Comparison of ENCODE assay signal across 22 cellular contexts in the genomic region with DNA sequence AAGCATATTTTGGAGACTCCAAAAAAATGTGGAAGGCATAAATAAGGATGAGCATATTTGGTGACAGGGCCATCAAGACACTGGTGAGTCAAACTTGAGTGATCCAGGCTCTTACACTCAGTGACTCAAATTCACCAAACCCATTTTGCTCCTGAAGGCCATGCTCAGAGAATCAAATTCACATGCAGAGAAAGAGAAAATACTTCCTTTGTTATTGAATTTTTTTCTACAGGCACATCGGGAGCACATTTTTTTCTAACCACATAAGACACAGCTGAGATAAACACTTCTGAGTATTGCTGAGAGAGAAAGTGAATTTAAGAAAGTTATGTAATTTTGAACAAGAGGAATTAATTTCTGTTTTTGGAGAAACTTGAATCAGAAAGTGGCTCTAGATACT.
DNase-seq lines count a peak whose midpoint lies in the region; ATAC-seq, FAIRE-seq and TF ChIP-seq lines count a peak whose summit lies in the region.
"Had no signal": no experiment of that assay in that cellular context is flagged by ENCODE, and none has a peak within 500 bp of the region (broad histone marks: within the 10 kb centered on the region; RNA-seq: fewer than 3 reads in every experiment).

No MANE protein-coding gene starts in this region.

- POLR2A ChIA-PET in PC-3 (lab: Charles Lee; ENCODE audit: unreplicated experiment), result no interaction called here

- TF ChIP-seq POLR2A in suprapubic skin (IDR thresholded peaks at IDR 0.05), result no peak

- H3K9me3 ChIP-seq in PC-3 (ENCODE audit: low read length) (0 out of 2 replicates have a peak, but pooled peaks cover 3% of the 10 kb centered on the region), suprapubic skin (no peaks in the 10 kb centered on the region)
- H3K9me3 ChIP-seq: body of pancreas had no signal

- no peaks in the 10 kb centered on the region for H4K20me1 ChIP-seq in PC-3 (ENCODE audit: low read length)

- no peak for TF ChIP-seq EP300 in suprapubic skin (IDR thresholded peaks at IDR 0.05)

- no peak overlapping the region for H3K9ac ChIP-seq in PC-3 (ENCODE audit: low read length)

- H3K36me3 ChIP-seq in PC-3 (ENCODE audit: low read depth, low read length) (no peaks in the 10 kb centered on the region), suprapubic skin (no peaks in the 10 kb centered on the region)
- H3K36me3 ChIP-seq: sigmoid colon, WERI-Rb-1 had no signal

- peak overlapping the region; percentile 68 for H3K27ac Mint-ChIP-seq in osteocyte (ENCODE audit: unreplicated experiment)

- CTCF ChIA-PET in PC-3 (lab: Charles Lee), result no interaction called here

- H3K9me3 Mint-ChIP-seq in osteocyte (ENCODE audit: unreplicated experiment), result peaks cover 20% of the 10 kb centered on the region

- H3K4me3 Mint-ChIP-seq in osteocyte (ENCODE audit: unreplicated experiment), result no peak overlapping the region

- no TSS peak for BruUV-seq in PC-3 (replicated peaks; lab: Mats Ljungman, UMichigan)

- ATAC-seq in PC-3, result no peak
- no peak for ATAC-seq in HG03432 (IDR thresholded peaks at IDR 0.05; ENCODE audit: unreplicated experiment)
- ATAC-seq: body of pancreas, HCT116, Panc1 had no signal

- peaks cover 6% of the 10 kb centered on the region for H3K36me3 Mint-ChIP-seq in osteocyte (ENCODE audit: unreplicated experiment)

- H3K4me3 ChIP-seq in PC-3 (ENCODE audit: low read length), result no peak overlapping the region
- no peak overlapping the region for H3K4me3 ChIP-seq in suprapubic skin
- H3K4me3 ChIP-seq: body of pancreas, sigmoid colon had no signal

- 26% methylated on average over 1 of the region's 1 CpG for WGBS in suprapubic skin

- H3K79me2 ChIP-seq in PC-3 (ENCODE audit: low read length), result no peaks in the 10 kb centered on the region

- H2AFZ ChIP-seq in PC-3 (ENCODE audit: low read length), result no peak overlapping the region

- intact Hi-C loops in PC-3 (cut with micrococcal nuclease), result no loop called here

- no peak for TF ChIP-seq CTCF in PC-3 (conservative IDR thresholded peaks at IDR 0.05; ENCODE audit: low read depth, low read length)
- TF ChIP-seq CTCF in osteocyte (IDR thresholded peaks at IDR 0.05), result no peak
- no peak for TF ChIP-seq CTCF in suprapubic skin (IDR thresholded peaks at IDR 0.05)

- no peaks in the 10 kb centered on the region for H3F3A ChIP-seq in PC-3 (ENCODE audit: low read length, unreplicated experiment)

- peak; percentile 92 for FAIRE-seq in endometrium (lab: Jason Lieb, UNC)

- H3K4me1 Mint-ChIP-seq in osteocyte (ENCODE audit: unreplicated experiment), result peaks cover 28% of the 10 kb centered on the region

- DNase-seq in EL (peak; percentile 65), PC-3 (peak; percentile 27), osteocyte (ENCODE audit: extremely low spot score, unreplicated experiment) (no peak), superior temporal gyrus (ENCODE audit: extremely low spot score) (no peak), NCI-H1092 treated with DMSO at 0.1 percent for 48 hours (lab: John Stamatoyannopoulos, UW) (no peak), suprapubic skin (ENCODE audit: low spot score in 2 of 2) (no peak)
- DNase-seq: body of pancreas; DMS79 treated with DMSO at 0.1 percent for 48 hours; effector CD4-positive, alpha-beta T cell; glutamatergic neuron; islet precursor cell; NCI-H187; occipital lobe; sigmoid colon; stimulated activated naive CD4-positive, alpha-beta T cell; SW 1271; WERI-Rb-1 had no signal

- H3K27ac ChIP-seq in PC-3 (ENCODE audit: low read length) (no peak overlapping the region), suprapubic skin (no peak overlapping the region)
- H3K27ac ChIP-seq: body of pancreas, C4-2B, sigmoid colon, WERI-Rb-1 had no signal

- H3K27me3 Mint-ChIP-seq in osteocyte (ENCODE audit: unreplicated experiment), result no peaks in the 10 kb centered on the region

- H3K4me2 ChIP-seq in PC-3 (ENCODE audit: low read length), result no peak overlapping the region

- 0 out of 2 replicates have a peak, but pooled peaks cover 6% of the 10 kb centered on the region for H3K27me3 ChIP-seq in PC-3 (ENCODE audit: low read length)
- no peaks in the 10 kb centered on the region for H3K27me3 ChIP-seq in suprapubic skin
- H3K27me3 ChIP-seq: body of pancreas, sigmoid colon had no signal

- no peaks in the 10 kb centered on the region for H3K4me1 ChIP-seq in PC-3 (ENCODE audit: insufficient read depth, low read length)
- H3K4me1 ChIP-seq in suprapubic skin, result no peaks in the 10 kb centered on the region
- H3K4me1 ChIP-seq: body of pancreas had no signal

- no peaks in the 10 kb centered on the region for H3K9me2 ChIP-seq in PC-3 (replicated peaks; ENCODE audit: low read length)

Comparison
In these comparisons a context has a peak if more than half of its experiments do, and no peak if none do; other contexts are left out.
1. DNase-seq: peak in EL (single experiment) and PC-3 (single experiment); none in osteocyte (single experiment), superior temporal gyrus (single experiment), NCI-H1092 treated with DMSO at 0.1 percent for 48 hours (single experiment) and suprapubic skin (0 of 2).